Comparison of ENCODE assay signal across 27 cellular contexts in the genomic region with DNA sequence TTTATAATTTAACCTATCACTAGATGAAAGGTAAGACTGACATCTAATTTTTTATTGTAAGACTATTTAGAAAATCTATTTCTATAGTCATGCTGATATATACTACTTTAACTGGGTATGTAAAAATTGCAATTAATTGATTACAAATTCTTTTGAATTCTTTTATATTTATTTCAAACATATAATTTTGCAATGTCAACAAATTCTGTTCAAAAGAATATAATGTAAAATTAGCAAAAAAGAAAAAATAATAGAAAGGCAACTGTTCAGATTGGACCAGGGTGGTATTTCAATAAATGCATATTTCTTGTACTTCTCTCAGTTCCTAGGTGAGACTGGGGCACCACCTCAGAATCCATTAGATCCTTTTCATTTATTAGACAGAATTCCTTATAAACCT.
"Had no signal": no experiment of that assay in that cellular context is flagged by ENCODE, and none has a peak within 500 bp of the region (broad histone marks: within the 10 kb centered on the region; RNA-seq: fewer than 3 reads in every experiment).

No MANE protein-coding gene starts in this region.

- H3K27me3 ChIP-seq: ovary, sigmoid colon, spleen, suprapubic skin, tibial artery, upper lobe of right lung had no signal

- H3K4me3 ChIP-seq: left ventricle myocardium inferior, lung, mucosa of descending colon, ovary, prostate gland, sigmoid colon, spleen, suprapubic skin, thoracic aorta, tibial artery, upper lobe of right lung had no signal

- H3K27ac ChIP-seq: left ventricle myocardium inferior, ovary, prostate gland, sigmoid colon, spleen, suprapubic skin, thoracic aorta, tibial artery, upper lobe of right lung had no signal

- H3K9me3 Mint-ChIP-seq: memory B cell; stimulated activated naive CD8-positive, alpha-beta T cell treated with anti-CD3 and anti-CD28 coated beads, Interleukin-15, Interleukin-2, amounts not matched to agents 100 ng/mL and 50 ng/mL, for 24 hours had no signal

- H3K4me1 Mint-ChIP-seq: memory B cell; naive thymus-derived CD4-positive, alpha-beta T cell; stimulated activated effector memory CD8-positive, alpha-beta T cell treated with anti-CD3 and anti-CD28 coated beads, Interleukin-12 subunit alpha, Interleukin-12 subunit beta, amount 100 ng/mL, for 72 hours had no signal

- H3K4me3 Mint-ChIP-seq: memory B cell; naive thymus-derived CD4-positive, alpha-beta T cell; natural killer cell treated with Interleukin-12 subunit alpha and Interleukin-12 subunit beta and Interleukin-15 and Interleukin-18, amount 100 ng/mL, for 72 hours; stimulated activated effector memory CD8-positive, alpha-beta T cell treated with anti-CD3 and anti-CD28 coated beads, Interleukin-12 subunit alpha, Interleukin-12 subunit beta, amount 100 ng/mL, for 72 hours; stimulated activated naive CD8-positive, alpha-beta T cell treated with anti-CD3 and anti-CD28 coated beads, Interleukin-15, Interleukin-2, amounts not matched to agents 100 ng/mL and 50 ng/mL, for 24 hours had no signal

- H3K36me3 ChIP-seq: left ventricle myocardium inferior, ovary, prostate gland, sigmoid colon, spleen, suprapubic skin, thoracic aorta, tibial artery, upper lobe of right lung had no signal

- H3K27me3 Mint-ChIP-seq: memory B cell; naive thymus-derived CD4-positive, alpha-beta T cell; natural killer cell treated with Interleukin-12 subunit alpha and Interleukin-12 subunit beta and Interleukin-15 and Interleukin-18, amount 100 ng/mL, for 72 hours; stimulated activated naive CD8-positive, alpha-beta T cell treated with anti-CD3 and anti-CD28 coated beads, Interleukin-15, Interleukin-2, amounts not matched to agents 100 ng/mL and 50 ng/mL, for 24 hours had no signal

- H3K4me1 ChIP-seq: left ventricle myocardium inferior, prostate gland, sigmoid colon, spleen, suprapubic skin, tibial artery, upper lobe of right lung had no signal

- H3K27ac Mint-ChIP-seq: memory B cell; naive thymus-derived CD4-positive, alpha-beta T cell; natural killer cell treated with Interleukin-12 subunit alpha and Interleukin-12 subunit beta and Interleukin-15 and Interleukin-18, amount 100 ng/mL, for 72 hours; stimulated activated effector memory CD8-positive, alpha-beta T cell treated with anti-CD3 and anti-CD28 coated beads, Interleukin-12 subunit alpha, Interleukin-12 subunit beta, amount 100 ng/mL, for 72 hours; stimulated activated naive CD8-positive, alpha-beta T cell treated with anti-CD3 and anti-CD28 coated beads, Interleukin-15, Interleukin-2, amounts not matched to agents 100 ng/mL and 50 ng/mL, for 24 hours had no signal

- H3K9me3 ChIP-seq: left ventricle myocardium inferior, ovary, prostate gland, sigmoid colon, spleen, suprapubic skin, thoracic aorta, tibial artery, upper lobe of right lung had no signal

- ATAC-seq: left colon; mucosa of descending colon; naive thymus-derived CD4-positive, alpha-beta T cell; natural killer cell treated with Interleukin-12 subunit alpha and Interleukin-12 subunit beta and Interleukin-15 and Interleukin-18, amount 100 ng/mL, for 72 hours; right cardiac atrium; stimulated activated effector memory CD8-positive, alpha-beta T cell treated with anti-CD3 and anti-CD28 coated beads, Interleukin-12 subunit alpha, Interleukin-12 subunit beta, amount 100 ng/mL, for 72 hours; upper lobe of right lung had no signal

- FAIRE-seq: keratinocyte, small intestine, urothelium cell line had no signal

- H3K36me3 Mint-ChIP-seq: memory B cell; naive thymus-derived CD4-positive, alpha-beta T cell; natural killer cell treated with Interleukin-12 subunit alpha and Interleukin-12 subunit beta and Interleukin-15 and Interleukin-18, amount 100 ng/mL, for 72 hours; stimulated activated effector memory CD8-positive, alpha-beta T cell treated with anti-CD3 and anti-CD28 coated beads, Interleukin-12 subunit alpha, Interleukin-12 subunit beta, amount 100 ng/mL, for 72 hours had no signal

- DNase-seq: hippocampal formation; left colon; left ventricle myocardium inferior; midbrain; mucosa of descending colon; naive thymus-derived CD4-positive, alpha-beta T cell; ovary; retina; right cardiac atrium; sigmoid colon; small intestine; spleen; stimulated activated CD4-positive, alpha-beta T cell treated with anti-CD3 and anti-CD28 coated beads, Interleukin-4, amount 100 ng/mL, for 24 hours; stimulated activated naive CD4-positive, alpha-beta T cell; tibial artery; trophoblast cell; upper lobe of right lung had no signal
